In genomic region chr9:36415822-36416515, GRCh38 we compare ENCODE assay signal across 19 cellular contexts. TPM values are rescaled to one million over a fixed set of nuclear protein-coding genes. Genes with fewer than 3 reads are reported as not detected.
DNase-seq lines count a peak whose midpoint lies in the region; ATAC-seq, FAIRE-seq and TF ChIP-seq lines count a peak whose summit lies in the region.
"Had no signal": no experiment of that assay in that cellular context is flagged by ENCODE, and none has a peak within 500 bp of the region (broad histone marks: within the 10 kb centered on the region; RNA-seq: fewer than 3 reads in every experiment).

No MANE protein-coding gene starts in this region.

- no peak overlapping the region for H2AFZ ChIP-seq in PC-3 (ENCODE audit: low read length)

- H3K9me3 ChIP-seq in A549 (no peaks in the 10 kb centered on the region), PC-3 (ENCODE audit: low read length) (no peaks in the 10 kb centered on the region), iPS-18c (ENCODE audit: control insufficient read depth, insufficient read depth, low read length) (no peaks in the 10 kb centered on the region)
- H3K9me3 ChIP-seq: mucosa of descending colon had no signal

- ATAC-seq in A549 (no peak), PC-3 (no peak), HG03571 (IDR thresholded peaks at IDR 0.05; ENCODE audit: unreplicated experiment) (no peak)
- ATAC-seq: mucosa of descending colon, sciatic nerve had no signal

- H3K4me1 Mint-ChIP-seq in Calu3 (ENCODE audit: low read depth, unreplicated experiment) = peaks cover 8% of the 10 kb centered on the region

- H4K20me1 ChIP-seq in PC-3 (ENCODE audit: low read length) = no peaks in the 10 kb centered on the region

- no peaks in the 10 kb centered on the region for H3K79me2 ChIP-seq in PC-3 (ENCODE audit: low read length)

- H3K9me3 Mint-ChIP-seq in Calu3 (ENCODE audit: low read depth, unreplicated experiment) = no peaks in the 10 kb centered on the region
- H3K9me3 Mint-ChIP-seq: CD4-positive, alpha-beta T cell; stimulated activated naive CD8-positive, alpha-beta T cell treated with anti-CD3 and anti-CD28 coated beads, Interleukin-15, Interleukin-2, amounts not matched to agents 100 ng/mL and 50 ng/mL, for 24 hours; type B pancreatic cell had no signal

- DNase-seq in A549 (ENCODE audit: low read depth in 1 of 2, low spot score in 1 of 2) (peak in 1 of 2 experiments; percentile 25), GM12892 (ENCODE audit: insufficient read length) (no peak), PC-3 (no peak), activated gamma-delta T cell treated with Interleukin-2 at 50 U/mL for 16 hours (no peak), NK-92 (lab: John Stamatoyannopoulos, UW; ENCODE audit: unreplicated experiment) (no peak), Calu3 (no peak)
- DNase-seq: activated CD4-positive, alpha-beta T cell treated with anti-CD3 and anti-CD28 coated beads for 48 hours; activated CD8-positive, alpha-beta memory T cell treated with anti-CD3 and anti-CD28 coated beads, Interleukin-2, amount 50 U/mL, for 4 hours; amygdala; CD4-positive, alpha-beta T cell; cerebellar nuclear complex; DMS79; mucosa of descending colon; NCI-H2171 treated with DMSO at 0.1 percent for 48 hours had no signal

- H3K4me3 ChIP-seq in A549 (no peak overlapping the region), PC-3 (ENCODE audit: low read length) (no peak overlapping the region), iPS-18c (ENCODE audit: insufficient read depth, low read depth, low read length) (0 out of 2 replicates have a peak overlapping the region, but pooled peaks have one; percentile 4)
- H3K4me3 ChIP-seq: mucosa of descending colon had no signal

- FAIRE-seq in A549 (lab: Jason Lieb, UNC) = no peak
- peak; percentile 73 for FAIRE-seq in GM12892 (lab: Jason Lieb, UNC)

- no peak for TF ChIP-seq EP300 in A549 (IDR thresholded peaks at IDR 0.05)

- H3K27ac ChIP-seq in A549 = 0 out of 6 replicates have a peak overlapping the region, but pooled peaks of 1 of the 2 experiments have one; percentile 15
- no peak overlapping the region for H3K27ac ChIP-seq in PC-3 (ENCODE audit: low read length)

- no peak overlapping the region for H3K4me3 Mint-ChIP-seq in Calu3 (ENCODE audit: low read depth, unreplicated experiment)
- H3K4me3 Mint-ChIP-seq: CD4-positive, alpha-beta T cell; stimulated activated naive CD8-positive, alpha-beta T cell treated with anti-CD3 and anti-CD28 coated beads, Interleukin-15, Interleukin-2, amounts not matched to agents 100 ng/mL and 50 ng/mL, for 24 hours; type B pancreatic cell had no signal

- POLR2A ChIA-PET in A549 (lab: Yijun Ruan, JAX) (no interaction called here), PC-3 (lab: Charles Lee; ENCODE audit: unreplicated experiment) (interaction anchor here (0.6 kb wide), 1 partner anchor 1415 kb away, joined by 3 read pairs; no protein-coding TSS in a partner anchor)

- no peak overlapping the region for H3K4me2 ChIP-seq in A549
- H3K4me2 ChIP-seq in PC-3 (ENCODE audit: low read length) = no peak overlapping the region

- H3K4me1 ChIP-seq in A549 = peaks cover 30% of the 10 kb centered on the region
- H3K4me1 ChIP-seq in PC-3 (ENCODE audit: insufficient read depth, low read length) = peaks cover 17% of the 10 kb centered on the region

- H3K36me3 Mint-ChIP-seq in Calu3 (ENCODE audit: insufficient read depth, unreplicated experiment) = no peaks in the 10 kb centered on the region

- no peaks in the 10 kb centered on the region for H3K27me3 ChIP-seq in PC-3 (ENCODE audit: low read length)

- no peaks in the 10 kb centered on the region for H3K9me2 ChIP-seq in PC-3 (replicated peaks; ENCODE audit: low read length)

- no peaks in the 10 kb centered on the region for H3K36me3 ChIP-seq in PC-3 (ENCODE audit: low read depth, low read length)

- H3K27me3 Mint-ChIP-seq in Calu3 (ENCODE audit: unreplicated experiment) = no peaks in the 10 kb centered on the region
- H3K27me3 Mint-ChIP-seq: CD4-positive, alpha-beta T cell; stimulated activated naive CD8-positive, alpha-beta T cell treated with anti-CD3 and anti-CD28 coated beads, Interleukin-15, Interleukin-2, amounts not matched to agents 100 ng/mL and 50 ng/mL, for 24 hours; type B pancreatic cell had no signal

- WGBS in A549 (ENCODE audit: missing lambda C conversion rate) = 96% methylated on average over 10 of the region's 11 CpGs

- BruUV-seq in PC-3 (replicated peaks; lab: Mats Ljungman, UMichigan) = no TSS peak
- no TSS peak for BruUV-seq in Calu3 (replicated peaks; lab: Mats Ljungman, UMichigan)

- no peak for TF ChIP-seq RAD21 in A549 (conservative IDR thresholded peaks at IDR 0.05 in 1 of 2, IDR thresholded peaks at IDR 0.05 in 1 of 2)

- H3K27ac Mint-ChIP-seq in Calu3 (ENCODE audit: unreplicated experiment) = no peak overlapping the region
- H3K27ac Mint-ChIP-seq: stimulated activated naive CD8-positive, alpha-beta T cell treated with anti-CD3 and anti-CD28 coated beads, Interleukin-15, Interleukin-2, amounts not matched to agents 100 ng/mL and 50 ng/mL, for 24 hours; type B pancreatic cell had no signal

- CTCF ChIA-PET in A549 (lab: Yijun Ruan, JAX) = interaction anchor here (1.0 to 9.6 kb wide), 3 partner anchors 8 to 140 kb away, joined by 3 to 134 read pairs (median 5); no protein-coding TSS in a partner anchor
- CTCF ChIA-PET in PC-3 (lab: Charles Lee) = no interaction called here
- CTCF ChIA-PET in Calu3 (lab: Charles Lee) = no interaction called here

- intact Hi-C loops in PC-3 (cut with micrococcal nuclease) = no loop called here
- intact Hi-C loops in Calu3 (cut with micrococcal nuclease; ENCODE audit: unreplicated experiment) = no loop called here

- H3F3A ChIP-seq in PC-3 (ENCODE audit: low read length, unreplicated experiment) = no peaks in the 10 kb centered on the region

- TF ChIP-seq CTCF in A549 (IDR thresholded peaks at IDR 0.05) (0 out of 3 replicates have a peak, but pooled peaks have one; percentile 7), PC-3 (conservative IDR thresholded peaks at IDR 0.05; ENCODE audit: low read depth, low read length) (peak; percentile 19; the same call in 1 of the 2 replicates), Calu3 (IDR thresholded peaks at IDR 0.05; ENCODE audit: unreplicated experiment) (no peak)

- no peak overlapping the region for H3K9ac ChIP-seq in PC-3 (ENCODE audit: low read length)

- no peak for TF ChIP-seq POLR2A in A549 (IDR thresholded peaks at IDR 0.05; ENCODE audit: low read length)
- TF ChIP-seq POLR2A in GM12892 (IDR thresholded peaks at IDR 0.05; ENCODE audit: low read depth, low read length) = no peak

TF ChIP-seq in A549, 52 proteins besides CTCF, POLR2A, EP300 and RAD21:
- TF ChIP-seq BHLHE40 (IDR thresholded peaks at IDR 0.05; ENCODE audit: low read depth, low read length) (no peak), HES2 (IDR thresholded peaks at IDR 0.05) (no peak), CBX2 (IDR thresholded peaks at IDR 0.05; ENCODE audit: borderline replicate concordance, low read depth) (no peak)

RNA-seq across cellular contexts. Expression of gene RNF38, which starts 15.9 kb away (rescaled TPM):
- 13.2 and 18.5 TPM in 2 replicates for polyA plus RNA-seq in A549 (2011; rRNA removed)
- 7.2 and 11.4 TPM in 2 replicates for polyA plus RNA-seq in A549 (2012; cell fraction: cytosol; rRNA removed)
- polyA plus RNA-seq in A549 (2012; cell fraction: nucleus; rRNA removed) = 6.1 and 6.2 TPM in 2 replicates
- 8.4 to 9.8 TPM (median 8.7 TPM) in 3 replicates for polyA plus RNA-seq in A549 (2017; fragmentation: RNase III; extraction: RNeasy Plus Mini Kit Qiagen cat#74134 plus additional on column Dnase treatment)
- polyA minus RNA-seq in A549 (2011; rRNA and poly(A)+ RNA removed) = 37.1 and 49.8 TPM in 2 replicates
- 14.8 TPM for polyA plus RNA-seq in GM12892 (2012; ENCODE audit: missing spikeins)
- total RNA-seq in PC-3 (2014; rRNA removed) = 4.3 and 9.4 TPM in 2 replicates
- total RNA-seq in Calu3 (2022) = 10.8 and 12.0 TPM in 2 replicates
